18 cellular contexts compared by ENCODE assay signal in genomic region chr21:34221331-34222030, GRCh38.
"Had no signal": no experiment of that assay in that cellular context is flagged by ENCODE, and none has a peak within 500 bp of the region (broad histone marks: within the 10 kb centered on the region; RNA-seq: fewer than 3 reads in every experiment).

No MANE protein-coding gene starts in this region.

- H3K27me3 Mint-ChIP-seq: activated naive CD4-positive, alpha-beta T cell treated with anti-CD3 and anti-CD28 coated beads, Interleukin-2, amount 50 U/mL, for 24 hours had no signal

- H3K4me3 ChIP-seq: dorsolateral prefrontal cortex, left ventricle myocardium inferior, SK-N-MC, tibial nerve had no signal

- H3K27me3 ChIP-seq: tibial nerve had no signal

- H3K36me3 ChIP-seq: left ventricle myocardium inferior, tibial nerve had no signal

- H3K36me3 Mint-ChIP-seq: activated naive CD4-positive, alpha-beta T cell treated with anti-CD3 and anti-CD28 coated beads, Interleukin-2, amount 50 U/mL, for 24 hours; naive thymus-derived CD8-positive, alpha-beta T cell; stimulated activated effector memory CD8-positive, alpha-beta T cell treated with anti-CD3 and anti-CD28 coated beads, Interleukin-12 subunit alpha, Interleukin-12 subunit beta, amount 100 ng/mL, for 72 hours; T-cell had no signal

- H3K27ac Mint-ChIP-seq: activated naive CD4-positive, alpha-beta T cell treated with anti-CD3 and anti-CD28 coated beads, Interleukin-2, amount 50 U/mL, for 24 hours; endodermal cell; memory B cell; naive thymus-derived CD8-positive, alpha-beta T cell; stimulated activated effector memory CD8-positive, alpha-beta T cell treated with anti-CD3 and anti-CD28 coated beads, Interleukin-12 subunit alpha, Interleukin-12 subunit beta, amount 100 ng/mL, for 72 hours; T-cell had no signal

- H3K9me3 Mint-ChIP-seq: activated naive CD4-positive, alpha-beta T cell treated with anti-CD3 and anti-CD28 coated beads, Interleukin-2, amount 50 U/mL, for 24 hours; activated T-cell treated with anti-CD3 and anti-CD28 coated beads, Interleukin-2, amount 50 U/mL, for 4 hours; endodermal cell; stimulated activated effector memory CD8-positive, alpha-beta T cell treated with anti-CD3 and anti-CD28 coated beads, Interleukin-12 subunit alpha, Interleukin-12 subunit beta, amount 100 ng/mL, for 72 hours; T-cell had no signal

- H3K4me3 Mint-ChIP-seq: activated naive CD4-positive, alpha-beta T cell treated with anti-CD3 and anti-CD28 coated beads, Interleukin-2, amount 50 U/mL, for 24 hours; activated T-cell treated with anti-CD3 and anti-CD28 coated beads, Interleukin-2, amount 50 U/mL, for 4 hours; endodermal cell; memory B cell; naive thymus-derived CD8-positive, alpha-beta T cell; stimulated activated effector memory CD8-positive, alpha-beta T cell treated with anti-CD3 and anti-CD28 coated beads, Interleukin-12 subunit alpha, Interleukin-12 subunit beta, amount 100 ng/mL, for 72 hours; T-cell had no signal

- ATAC-seq: activated T-cell treated with anti-CD3 and anti-CD28 coated beads, Interleukin-2, amount 50 U/mL, for 4 hours; naive thymus-derived CD8-positive, alpha-beta T cell; stimulated activated effector memory CD8-positive, alpha-beta T cell treated with anti-CD3 and anti-CD28 coated beads, Interleukin-12 subunit alpha, Interleukin-12 subunit beta, amount 100 ng/mL, for 72 hours; T-cell had no signal

- H3K4me1 Mint-ChIP-seq: activated naive CD4-positive, alpha-beta T cell treated with anti-CD3 and anti-CD28 coated beads, Interleukin-2, amount 50 U/mL, for 24 hours; endodermal cell; memory B cell; naive thymus-derived CD8-positive, alpha-beta T cell; stimulated activated effector memory CD8-positive, alpha-beta T cell treated with anti-CD3 and anti-CD28 coated beads, Interleukin-12 subunit alpha, Interleukin-12 subunit beta, amount 100 ng/mL, for 72 hours; T-cell had no signal

- H3K27ac ChIP-seq: dorsolateral prefrontal cortex, left ventricle myocardium inferior, SK-N-MC, tibial nerve had no signal

- H3K9me3 ChIP-seq: left ventricle myocardium inferior, tibial nerve had no signal

- DNase-seq: activated CD4-positive, alpha-beta T cell treated with anti-CD3 and anti-CD28 coated beads for 1 hour; activated CD4-positive, alpha-beta T cell treated with anti-CD3 and anti-CD28 coated beads, Interleukin-2, amount 50 U/mL, for 48 hours; activated effector memory CD4-positive, alpha-beta T cell treated with Interleukin-2 at 50 U/mL for 16 hours; activated T-cell treated with anti-CD3 and anti-CD28 coated beads, Interleukin-2, amount 50 U/mL, for 4 hours; dorsolateral prefrontal cortex; endodermal cell; kidney; left ventricle myocardium inferior; naive thymus-derived CD8-positive, alpha-beta T cell; posterior cingulate gyrus; retina; T-cell; T-helper 9 cell had no signal
